In the genomic region with DNA sequence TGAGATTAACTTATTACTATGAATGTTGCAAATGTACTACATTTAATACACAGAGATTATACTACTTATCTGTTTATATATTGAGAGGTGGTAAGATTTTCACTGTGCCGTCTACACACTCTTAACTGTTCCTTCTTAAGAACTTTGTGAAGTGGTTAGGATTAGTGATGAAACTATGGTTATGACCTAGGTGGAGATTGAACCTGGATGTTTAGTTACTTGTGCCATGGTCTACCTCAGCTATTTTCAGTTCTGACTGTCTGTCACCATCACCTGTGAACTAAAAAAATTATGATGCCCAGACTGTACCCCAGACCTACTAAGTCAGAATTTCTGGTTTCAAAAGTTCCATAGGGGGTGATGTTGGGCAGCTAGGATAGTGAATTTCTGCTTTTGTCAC, we compare ENCODE assay signal across 1 cellular context.
TF ChIP-seq lines count a peak whose summit lies in the region.

No MANE protein-coding gene starts in this region.

TF ChIP-seq in SK-N-SH treated with all-trans-retinoic acid at 6 μM for 48 hours, 23 proteins besides CTCF, POLR2A, EP300 and RAD21:
- TF ChIP-seq ISL1 (CRISPR knock-in tag; IDR thresholded peaks at IDR 0.05) (no peak), GLIS3 (CRISPR knock-in tag; IDR thresholded peaks at IDR 0.05) (no peak), POU6F1 (CRISPR knock-in tag; IDR thresholded peaks at IDR 0.05; ENCODE audit: borderline replicate concordance, low read depth) (no peak), TCF4 (CRISPR knock-in tag; IDR thresholded peaks at IDR 0.05; ENCODE audit: borderline replicate concordance) (no peak), ZFP3 (CRISPR knock-in tag; IDR thresholded peaks at IDR 0.05) (no peak), ESRRG (CRISPR knock-in tag; IDR thresholded peaks at IDR 0.05) (no peak), ZNF8 (CRISPR knock-in tag; IDR thresholded peaks at IDR 0.05) (no peak), RARB (CRISPR knock-in tag; IDR thresholded peaks at IDR 0.05) (no peak), PPARA (CRISPR knock-in tag; IDR thresholded peaks at IDR 0.05; ENCODE audit: borderline replicate concordance) (no peak), OSR1 (CRISPR knock-in tag; IDR thresholded peaks at IDR 0.05) (no peak), ZNF70 (CRISPR knock-in tag; IDR thresholded peaks at IDR 0.05) (no peak), TOX (CRISPR knock-in tag; IDR thresholded peaks at IDR 0.05; ENCODE audit: borderline replicate concordance) (no peak), CSDC2 (CRISPR knock-in tag; IDR thresholded peaks at IDR 0.05) (no peak), ZFP30 (CRISPR knock-in tag; IDR thresholded peaks at IDR 0.05) (no peak), BACH2 (CRISPR knock-in tag; IDR thresholded peaks at IDR 0.05; ENCODE audit: borderline replicate concordance) (no peak), ARNTL (CRISPR knock-in tag; IDR thresholded peaks at IDR 0.05; ENCODE audit: borderline replicate concordance, low read depth) (no peak), ZNF565 (CRISPR knock-in tag; conservative IDR thresholded peaks at IDR 0.05; ENCODE audit: low read depth) (no peak), CSRNP3 (CRISPR knock-in tag; IDR thresholded peaks at IDR 0.05) (no peak)
